Comparison of ENCODE assay signal across 21 cellular contexts in the genomic region with DNA sequence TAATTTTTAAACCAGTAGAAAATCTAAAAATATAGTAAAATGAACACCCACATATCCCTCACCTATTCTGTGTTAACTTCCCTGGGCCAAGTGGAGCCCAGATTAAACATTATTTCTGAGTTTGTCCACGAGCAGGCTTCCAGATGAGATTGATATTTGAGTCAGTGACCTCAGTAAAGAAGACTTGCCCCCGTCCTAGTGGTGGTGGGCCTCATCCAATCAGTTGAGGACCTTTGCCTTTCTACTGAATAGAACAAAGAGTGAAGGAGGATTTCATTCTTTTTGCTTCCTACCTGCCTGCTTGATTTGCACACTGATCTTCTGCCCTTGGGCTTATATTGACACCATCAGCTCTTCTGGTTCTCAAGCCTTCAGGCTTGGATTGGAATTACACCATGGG.
"Had no signal": no experiment of that assay in that cellular context is flagged by ENCODE, and none has a peak within 500 bp of the region (broad histone marks: within the 10 kb centered on the region; RNA-seq: fewer than 3 reads in every experiment).

No MANE protein-coding gene starts in this region.

- H3K27me3 ChIP-seq: colonic mucosa, gastroesophageal sphincter, sigmoid colon, testis, tibial nerve had no signal

- H3K36me3 Mint-ChIP-seq: mesothelial cell of epicardium, natural killer cell had no signal

- DNase-seq: colonic mucosa; dermis blood vessel endothelial cell; immature natural killer cell; kidney; left cardiac atrium; left ventricle myocardium inferior; lower lobe of right lung; natural killer cell; posterior cingulate gyrus; sigmoid colon; stimulated activated CD4-positive, alpha-beta T cell treated with anti-CD3 and anti-CD28 coated beads, Interleukin-2, amount 100 ng/mL, for 24 hours; stimulated activated CD4-positive, alpha-beta T cell treated with anti-CD3 and anti-CD28 coated beads, Interleukin-4, amount 100 ng/mL, for 4 hours; stimulated activated naive B cell treated with anti-CD40 and anti-IgM and Interleukin-4, amounts not matched to agents 10 μg/mL and 1 μg/mL and 100 μg/mL, for 72 hours; stimulated activated naive CD8-positive, alpha-beta T cell treated with anti-CD3 and anti-CD28 coated beads, Interleukin-15, amount 100 ng/mL, for 72 hours; testis had no signal

- H3K36me3 ChIP-seq: colonic mucosa, gastroesophageal sphincter, left ventricle myocardium inferior, lower lobe of right lung, sigmoid colon, tibial nerve had no signal

- H3K9me3 ChIP-seq: colonic mucosa, gastroesophageal sphincter, left ventricle myocardium inferior, lower lobe of right lung, sigmoid colon, testis, tibial nerve had no signal

- H3K4me3 Mint-ChIP-seq: immature natural killer cell; memory B cell; mesothelial cell of epicardium; natural killer cell; neural crest cell; stimulated activated naive B cell treated with anti-CD40 and anti-IgM and Interleukin-4, amounts not matched to agents 10 μg/mL and 1 μg/mL and 100 μg/mL, for 72 hours; stimulated activated naive CD8-positive, alpha-beta T cell treated with anti-CD3 and anti-CD28 coated beads, Interleukin-15, amount 100 ng/mL, for 72 hours had no signal

- ATAC-seq: gastroesophageal sphincter; left cardiac atrium; lower lobe of right lung; stimulated activated naive B cell treated with anti-CD40 and anti-IgM and Interleukin-4, amounts not matched to agents 10 μg/mL and 1 μg/mL and 100 μg/mL, for 72 hours; stimulated activated naive CD8-positive, alpha-beta T cell treated with anti-CD3 and anti-CD28 coated beads, Interleukin-15, amount 100 ng/mL, for 72 hours had no signal

- H3K4me1 ChIP-seq: colonic mucosa, gastroesophageal sphincter, lower lobe of right lung, sigmoid colon, testis had no signal

- H3K4me3 ChIP-seq: colonic mucosa, gastroesophageal sphincter, left ventricle myocardium inferior, lower lobe of right lung, sigmoid colon, skin epidermis, testis, tibial nerve had no signal

- H3K27me3 Mint-ChIP-seq: memory B cell; stimulated activated naive B cell treated with anti-CD40 and anti-IgM and Interleukin-4, amounts not matched to agents 10 μg/mL and 1 μg/mL and 100 μg/mL, for 72 hours; stimulated activated naive CD8-positive, alpha-beta T cell treated with anti-CD3 and anti-CD28 coated beads, Interleukin-15, amount 100 ng/mL, for 72 hours had no signal

- H3K27ac Mint-ChIP-seq: memory B cell; mesothelial cell of epicardium; stimulated activated naive B cell treated with anti-CD40 and anti-IgM and Interleukin-4, amounts not matched to agents 10 μg/mL and 1 μg/mL and 100 μg/mL, for 72 hours had no signal

- H3K27ac ChIP-seq: colonic mucosa, gastroesophageal sphincter, left ventricle myocardium inferior, lower lobe of right lung, sigmoid colon, skin epidermis, testis, tibial nerve had no signal
